Comparison of ENCODE assay signal across 8 cellular contexts in genomic region chr19:2095338-2095938, GRCh38. TPM values are rescaled to one million over a fixed set of nuclear protein-coding genes. Genes with fewer than 3 reads are reported as not detected.
A peak's percentile ranks its signal among the peaks of the same experiment; 100 is the strongest.
DNase-seq lines count a peak whose midpoint lies in the region; ATAC-seq and TF ChIP-seq lines count a peak whose summit lies in the region.

No MANE protein-coding gene starts in this region.

- DNase-seq in CD8-positive, alpha-beta T cell, result peak in 3 of 7 experiments; percentile 42 to 68 (median 51)
- DNase-seq in effector memory CD8-positive, alpha-beta T cell, result no peak
- DNase-seq in osteoblast (ENCODE audit: insufficient read length, low spot score, missing footprints) (no peak), SIG-M5 (lab: John Stamatoyannopoulos, UW) (no peak), GOT3 (lab: John Stamatoyannopoulos, UW) (no peak)
- DNase-seq in stimulated activated CD4-positive, alpha-beta T cell treated with anti-CD3 and anti-CD28 coated beads, Interleukin-1b, Interleukin-23, amount 100 ng/mL, for 48 hours, result no peak
- DNase-seq in stimulated activated CD4-positive, alpha-beta T cell treated with anti-CD3 and anti-CD28 coated beads, Interleukin-4, amount 100 ng/mL, for 24 hours, result no peak

- POLR2A ChIA-PET in CD8-positive, alpha-beta T cell (lab: Charles Lee), result interaction anchor here (0.6 to 5.4 kb wide), 9 partner anchors 7 to 143 kb away, joined by 3 to 57 read pairs (median 5); partner anchors contain the start of genes AP3D1 and MKNK2

- no peaks in the 10 kb centered on the region for H3K9me3 Mint-ChIP-seq in CD8-positive, alpha-beta T cell
- H3K9me3 Mint-ChIP-seq in effector memory CD8-positive, alpha-beta T cell, result no peaks in the 10 kb centered on the region

- no peaks in the 10 kb centered on the region for H3K36me3 ChIP-seq in CD8-positive, alpha-beta T cell (ENCODE audit: insufficient read depth, low read length)
- H3K36me3 ChIP-seq in OCI-LY1 (ENCODE audit: insufficient read depth, low read length) (peaks cover 14% of the 10 kb centered on the region), osteoblast (ENCODE audit: insufficient read depth, low read length) (peaks cover 16% of the 10 kb centered on the region)

- H3K27ac ChIP-seq in CD8-positive, alpha-beta T cell (ENCODE audit: low read depth, low read length), result peak overlapping the region; percentile 80
- H3K27ac ChIP-seq in OCI-LY1 (ENCODE audit: low read depth, low read length, poor library complexity, severe bottlenecking) (peak overlapping the region; percentile 82), osteoblast (ENCODE audit: low read depth, low read length) (peak overlapping the region; percentile 77)

- H3K4me1 ChIP-seq in CD8-positive, alpha-beta T cell (ENCODE audit: insufficient read depth, low read length), result peaks cover 55% of the 10 kb centered on the region
- H3K4me1 ChIP-seq in OCI-LY1 (ENCODE audit: insufficient read depth, low read length, severe bottlenecking) (peaks cover 49% of the 10 kb centered on the region), osteoblast (ENCODE audit: insufficient read depth, low read length) (peaks cover 26% of the 10 kb centered on the region)

- H3K27me3 Mint-ChIP-seq in CD8-positive, alpha-beta T cell (ENCODE audit: low read depth), result no peaks in the 10 kb centered on the region
- H3K27me3 Mint-ChIP-seq in effector memory CD8-positive, alpha-beta T cell, result no peaks in the 10 kb centered on the region

- H3K4me2 ChIP-seq in OCI-LY1 (ENCODE audit: low read length) (peak overlapping the region; percentile 86), osteoblast (ENCODE audit: insufficient read depth, low read length) (peak overlapping the region; percentile 80)

- peaks cover 32% of the 10 kb centered on the region for H3K36me3 Mint-ChIP-seq in CD8-positive, alpha-beta T cell
- peaks cover 64% of the 10 kb centered on the region for H3K36me3 Mint-ChIP-seq in effector memory CD8-positive, alpha-beta T cell (ENCODE audit: insufficient read depth)

- no peaks in the 10 kb centered on the region for H3K9me2 ChIP-seq in OCI-LY1 (ENCODE audit: low read depth, low read length)

- H3K27me3 ChIP-seq in CD8-positive, alpha-beta T cell (ENCODE audit: insufficient read depth, low read length), result no peaks in the 10 kb centered on the region
- H3K27me3 ChIP-seq in OCI-LY1 (ENCODE audit: insufficient read depth, low read length) (no peaks in the 10 kb centered on the region), osteoblast (ENCODE audit: insufficient read depth, low read length) (no peaks in the 10 kb centered on the region)

- H3K4me1 Mint-ChIP-seq in CD8-positive, alpha-beta T cell (ENCODE audit: low read depth), result peaks cover 39% of the 10 kb centered on the region
- peaks cover 29 to 34% of the 10 kb centered on the region in 2 donors for H3K4me1 Mint-ChIP-seq in effector memory CD8-positive, alpha-beta T cell (ENCODE audit: low read depth in 2 of 2)

- H3K9ac ChIP-seq in OCI-LY1 (ENCODE audit: low read length), result peak overlapping the region; percentile 68

- CTCF ChIA-PET in CD8-positive, alpha-beta T cell (lab: Charles Lee), result interaction anchor here (0.8 to 3.3 kb wide), 10 partner anchors 8 to 76 kb away, joined by 3 to 28 read pairs (median 5); no protein-coding TSS in a partner anchor

- intact Hi-C loops in CD8-positive, alpha-beta T cell (cut with DNase I, micrococcal nuclease), result loop anchor here in 1 of 2 experiments (5.0 to 10.0 kb wide), 2 partner anchors 443 to 601 kb away; partner anchors contain the start of genes PCSK4, REEP6 and TCF3

- H3K79me2 ChIP-seq in OCI-LY1 (ENCODE audit: insufficient read depth, low read length), result no peaks in the 10 kb centered on the region
- peaks cover 44% of the 10 kb centered on the region for H3K79me2 ChIP-seq in osteoblast (ENCODE audit: insufficient read depth, low read length)

- H3K4me3 ChIP-seq in CD8-positive, alpha-beta T cell (ENCODE audit: low read depth, low read length), result peak overlapping the region; percentile 66
- H3K4me3 ChIP-seq in OCI-LY1 (ENCODE audit: low read depth, low read length, poor library complexity, severe bottlenecking) (peak overlapping the region; percentile 68), osteoblast (ENCODE audit: insufficient read depth, low read length) (peak overlapping the region; percentile 90)

- peak overlapping the region; percentile 92 for H3K4me3 Mint-ChIP-seq in CD8-positive, alpha-beta T cell
- peak overlapping the region; percentile 99 for H3K4me3 Mint-ChIP-seq in effector memory CD8-positive, alpha-beta T cell

- no peak for TF ChIP-seq CTCF in CD8-positive, alpha-beta T cell (IDR thresholded peaks at IDR 0.05)
- TF ChIP-seq CTCF in OCI-LY1 (IDR thresholded peaks at IDR 0.05; ENCODE audit: low read length) (no peak), osteoblast (IDR thresholded peaks at IDR 0.05; ENCODE audit: extremely low read depth, low read depth, low read length) (no peak)

- no peaks in the 10 kb centered on the region for H3K9me3 ChIP-seq in CD8-positive, alpha-beta T cell (ENCODE audit: low read length)
- H3K9me3 ChIP-seq in OCI-LY1 (ENCODE audit: low read length), result no peaks in the 10 kb centered on the region
- no peaks in the 10 kb centered on the region for H3K9me3 ChIP-seq in osteoblast (ENCODE audit: low read depth, low read length)

- no peak for ATAC-seq in CD8-positive, alpha-beta T cell
- no peak for ATAC-seq in effector memory CD8-positive, alpha-beta T cell (replicated peaks)

- no peaks in the 10 kb centered on the region for H3F3A ChIP-seq in OCI-LY1 (ENCODE audit: insufficient read depth, low read length)

- H2AFZ ChIP-seq in OCI-LY1 (ENCODE audit: low read length), result no peak overlapping the region
- no peak overlapping the region for H2AFZ ChIP-seq in osteoblast (ENCODE audit: low read length)

- H4K20me1 ChIP-seq in OCI-LY1 (ENCODE audit: insufficient read depth, low read length), result no peaks in the 10 kb centered on the region
- peaks cover 19% of the 10 kb centered on the region for H4K20me1 ChIP-seq in osteoblast (ENCODE audit: insufficient read depth, low read length)

- H3K27ac Mint-ChIP-seq in CD8-positive, alpha-beta T cell, result peak overlapping the region; percentile 93
- H3K27ac Mint-ChIP-seq in effector memory CD8-positive, alpha-beta T cell, result peak overlapping the region; percentile 95 to 96

RNA-seq across cellular contexts. Expression of gene MOB3A, which starts 0.7 kb away (rescaled TPM):
- 10 to 100 TPM; 76.7 to 80.0 TPM for total RNA-seq in CD8-positive, alpha-beta T cell
- 34.0 and 35.1 TPM in 2 replicates for total RNA-seq in osteoblast

RNA-seq across cellular contexts. Expression of gene IZUMO4, which starts 1.3 kb away (rescaled TPM):
- total RNA-seq in CD8-positive, alpha-beta T cell, result 10 to 100 TPM; 11.9 to 15.3 TPM
- 0.36 and 2.4 TPM in 2 replicates for total RNA-seq in osteoblast

RNA-seq across cellular contexts. Expression of gene MKNK2, which starts 44.4 kb away (rescaled TPM):
- total RNA-seq in CD8-positive, alpha-beta T cell, result 100 to 1,000 TPM; 453 to 455 TPM
- 82.5 and 84.6 TPM in 2 replicates for total RNA-seq in osteoblast

RNA-seq across cellular contexts. Expression of gene AP3D1, which starts 55.9 kb away (rescaled TPM):
- 10 to 100 TPM; 39.4 to 42.5 TPM for total RNA-seq in CD8-positive, alpha-beta T cell
- total RNA-seq in osteoblast, result 119 and 121 TPM in 2 replicates
